In the genomic region with DNA sequence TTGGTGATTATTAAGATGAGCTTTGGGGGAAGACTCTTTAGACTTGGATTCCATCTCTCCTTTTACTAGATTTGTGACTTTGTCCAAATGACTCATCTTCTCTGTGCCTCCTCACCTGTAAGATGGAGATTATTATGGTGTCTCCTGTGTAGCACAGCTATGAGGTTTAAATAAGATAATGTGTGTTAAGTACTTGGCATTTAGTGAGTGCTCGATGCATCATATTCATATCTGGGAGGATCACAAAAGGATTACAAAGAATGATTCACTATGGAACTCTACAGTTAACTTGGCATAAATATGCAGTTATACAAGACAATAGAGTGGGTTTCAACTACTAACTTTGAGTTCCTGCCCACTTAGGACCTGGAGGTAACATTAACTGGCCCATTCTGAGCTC, we compare ENCODE assay signal across 2 cellular contexts.
TF ChIP-seq lines count a peak whose summit lies in the region.

No MANE protein-coding gene starts in this region.

TF ChIP-seq in liver, 16 proteins besides CTCF, POLR2A, EP300 and RAD21:
- TF ChIP-seq, protein P1, sequence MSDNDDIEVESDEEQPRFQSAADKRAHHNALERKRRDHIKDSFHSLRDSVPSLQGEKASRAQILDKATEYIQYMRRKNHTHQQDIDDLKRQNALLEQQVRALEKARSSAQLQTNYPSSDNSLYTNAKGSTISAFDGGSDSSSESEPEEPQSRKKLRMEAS (IDR thresholded peaks at IDR 0.05) = no peak
- TF ChIP-seq TAF1 (conservative IDR thresholded peaks at IDR 0.05) (no peak), EGR1 (IDR thresholded peaks at IDR 0.05; ENCODE audit: low read depth in 2 of 2) (no peak), NR2F2 (IDR thresholded peaks at IDR 0.05) (no peak), RXRA (IDR thresholded peaks at IDR 0.05) (no peak), FOXA2 (IDR thresholded peaks at IDR 0.05) (no peak), JUND (IDR thresholded peaks at IDR 0.05) (no peak), GABPA (IDR thresholded peaks at IDR 0.05 in 1 of 2, conservative IDR thresholded peaks at IDR 0.05 in 1 of 2) (no peak), HNF4G (IDR thresholded peaks at IDR 0.05) (no peak), FOXA1 (IDR thresholded peaks at IDR 0.05) (no peak), HNF4A (conservative IDR thresholded peaks at IDR 0.05) (no peak), YY1 (IDR thresholded peaks at IDR 0.05) (no peak), SP1 (IDR thresholded peaks at IDR 0.05) (no peak)
- TF ChIP-seq, protein P2, sequence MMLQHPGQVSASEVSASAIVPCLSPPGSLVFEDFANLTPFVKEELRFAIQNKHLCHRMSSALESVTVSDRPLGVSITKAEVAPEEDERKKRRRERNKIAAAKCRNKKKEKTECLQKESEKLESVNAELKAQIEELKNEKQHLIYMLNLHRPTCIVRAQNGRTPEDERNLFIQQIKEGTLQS (IDR thresholded peaks at IDR 0.05) = no peak
- TF ChIP-seq, protein P3, sequence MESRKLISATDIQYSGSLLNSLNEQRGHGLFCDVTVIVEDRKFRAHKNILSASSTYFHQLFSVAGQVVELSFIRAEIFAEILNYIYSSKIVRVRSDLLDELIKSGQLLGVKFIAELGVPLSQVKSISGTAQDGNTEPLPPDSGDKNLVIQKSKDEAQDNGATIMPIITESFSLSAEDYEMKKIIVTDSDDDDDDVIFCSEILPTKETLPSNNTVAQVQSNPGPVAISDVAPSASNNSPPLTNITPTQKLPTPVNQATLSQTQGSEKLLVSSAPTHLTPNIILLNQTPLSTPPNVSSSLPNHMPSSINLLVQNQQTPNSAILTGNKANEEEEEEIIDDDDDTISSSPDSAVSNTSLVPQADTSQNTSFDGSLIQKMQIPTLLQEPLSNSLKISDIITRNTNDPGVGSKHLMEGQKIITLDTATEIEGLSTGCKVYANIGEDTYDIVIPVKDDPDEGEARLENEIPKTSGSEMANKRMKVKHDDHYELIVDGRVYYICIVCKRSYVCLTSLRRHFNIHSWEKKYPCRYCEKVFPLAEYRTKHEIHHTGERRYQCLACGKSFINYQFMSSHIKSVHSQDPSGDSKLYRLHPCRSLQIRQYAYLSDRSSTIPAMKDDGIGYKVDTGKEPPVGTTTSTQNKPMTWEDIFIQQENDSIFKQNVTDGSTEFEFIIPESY (IDR thresholded peaks at IDR 0.05) = no peak
- TF ChIP-seq, protein P4, sequence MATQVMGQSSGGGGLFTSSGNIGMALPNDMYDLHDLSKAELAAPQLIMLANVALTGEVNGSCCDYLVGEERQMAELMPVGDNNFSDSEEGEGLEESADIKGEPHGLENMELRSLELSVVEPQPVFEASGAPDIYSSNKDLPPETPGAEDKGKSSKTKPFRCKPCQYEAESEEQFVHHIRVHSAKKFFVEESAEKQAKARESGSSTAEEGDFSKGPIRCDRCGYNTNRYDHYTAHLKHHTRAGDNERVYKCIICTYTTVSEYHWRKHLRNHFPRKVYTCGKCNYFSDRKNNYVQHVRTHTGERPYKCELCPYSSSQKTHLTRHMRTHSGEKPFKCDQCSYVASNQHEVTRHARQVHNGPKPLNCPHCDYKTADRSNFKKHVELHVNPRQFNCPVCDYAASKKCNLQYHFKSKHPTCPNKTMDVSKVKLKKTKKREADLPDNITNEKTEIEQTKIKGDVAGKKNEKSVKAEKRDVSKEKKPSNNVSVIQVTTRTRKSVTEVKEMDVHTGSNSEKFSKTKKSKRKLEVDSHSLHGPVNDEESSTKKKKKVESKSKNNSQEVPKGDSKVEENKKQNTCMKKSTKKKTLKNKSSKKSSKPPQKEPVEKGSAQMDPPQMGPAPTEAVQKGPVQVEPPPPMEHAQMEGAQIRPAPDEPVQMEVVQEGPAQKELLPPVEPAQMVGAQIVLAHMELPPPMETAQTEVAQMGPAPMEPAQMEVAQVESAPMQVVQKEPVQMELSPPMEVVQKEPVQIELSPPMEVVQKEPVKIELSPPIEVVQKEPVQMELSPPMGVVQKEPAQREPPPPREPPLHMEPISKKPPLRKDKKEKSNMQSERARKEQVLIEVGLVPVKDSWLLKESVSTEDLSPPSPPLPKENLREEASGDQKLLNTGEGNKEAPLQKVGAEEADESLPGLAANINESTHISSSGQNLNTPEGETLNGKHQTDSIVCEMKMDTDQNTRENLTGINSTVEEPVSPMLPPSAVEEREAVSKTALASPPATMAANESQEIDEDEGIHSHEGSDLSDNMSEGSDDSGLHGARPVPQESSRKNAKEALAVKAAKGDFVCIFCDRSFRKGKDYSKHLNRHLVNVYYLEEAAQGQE (IDR thresholded peaks at IDR 0.05) = no peak

TF ChIP-seq in HepG2, 621 proteins besides CTCF, POLR2A, EP300 and RAD21 (continued from another document):
- TF ChIP-seq, protein P5, sequence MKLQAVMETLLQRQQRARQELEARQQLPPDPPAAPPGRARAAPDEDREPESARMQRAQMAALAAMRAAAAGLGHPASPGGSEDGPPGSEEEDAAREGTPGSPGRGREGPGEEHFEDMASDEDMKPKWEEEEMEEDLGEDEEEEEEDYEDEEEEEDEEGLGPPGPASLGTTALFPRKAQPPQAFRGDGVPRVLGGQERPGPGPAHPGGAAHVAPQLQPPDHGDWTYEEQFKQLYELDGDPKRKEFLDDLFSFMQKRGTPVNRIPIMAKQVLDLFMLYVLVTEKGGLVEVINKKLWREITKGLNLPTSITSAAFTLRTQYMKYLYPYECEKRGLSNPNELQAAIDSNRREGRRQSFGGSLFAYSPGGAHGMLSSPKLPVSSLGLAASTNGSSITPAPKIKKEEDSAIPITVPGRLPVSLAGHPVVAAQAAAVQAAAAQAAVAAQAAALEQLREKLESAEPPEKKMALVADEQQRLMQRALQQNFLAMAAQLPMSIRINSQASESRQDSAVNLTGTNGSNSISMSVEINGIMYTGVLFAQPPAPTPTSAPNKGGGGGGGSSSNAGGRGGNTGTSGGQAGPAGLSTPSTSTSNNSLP (IDR thresholded peaks at IDR 0.05; ENCODE audit: low read depth, low read length) = no peak
- TF ChIP-seq RXRA (CRISPR knock-in tag; IDR thresholded peaks at IDR 0.05) = no peak
